In genomic region chrX:153921511-153922285, GRCh38 we compare ENCODE assay signal across 12 cellular contexts. TPM values are rescaled to one million over a fixed set of nuclear protein-coding genes. Genes with fewer than 3 reads are reported as not detected.
A peak's percentile ranks its signal among the peaks of the same experiment; 100 is the strongest.
DNase-seq lines count a peak whose midpoint lies in the region; ATAC-seq and TF ChIP-seq lines count a peak whose summit lies in the region.
"Had no signal": no experiment of that assay in that cellular context is flagged by ENCODE, and none has a peak within 500 bp of the region (broad histone marks: within the 10 kb centered on the region; RNA-seq: fewer than 3 reads in every experiment).

No MANE protein-coding gene starts in this region.

- CTCF ChIA-PET in IMR-90 (lab: Yijun Ruan, JAX): no interaction called here
- CTCF ChIA-PET in naive thymus-derived CD4-positive, alpha-beta T cell (lab: Charles Lee): interaction anchor here (0.9 to 13.2 kb wide), 2 partner anchors 27 to 45 kb away, joined by 3 to 168 read pairs; partner anchors contain the start of gene RENBP

- intact Hi-C loops in IMR-90 (cut with micrococcal nuclease): no loop called here
- intact Hi-C loops in naive thymus-derived CD4-positive, alpha-beta T cell (cut with micrococcal nuclease): loop anchor here in 1 of 2 donors (10.0 kb wide), 1 partner anchor 573 kb away; the partner anchor contains the start of gene SLC10A3

- no peak for ATAC-seq in CD4-positive, CD25-positive, alpha-beta regulatory T cell (ENCODE audit: low read depth in 2 of 2)
- ATAC-seq in IMR-90 (ENCODE audit: low read depth): no peak
- ATAC-seq in activated naive CD4-positive, alpha-beta T cell treated with anti-CD3 and anti-CD28 coated beads, Interleukin-2, amount 50 U/mL, for 72 hours: no peak
- ATAC-seq in naive thymus-derived CD4-positive, alpha-beta T cell: no peak
- ATAC-seq in HG03045 (IDR thresholded peaks at IDR 0.05; ENCODE audit: unreplicated experiment): no peak

- no peak for TF ChIP-seq RAD21 in IMR-90 (IDR thresholded peaks at IDR 0.05; ENCODE audit: low read length)

- H2BK120ac ChIP-seq in IMR-90 (ENCODE audit: low read depth, low read length): no peak overlapping the region

- no peak for TF ChIP-seq POLR2A in IMR-90 (IDR thresholded peaks at IDR 0.05; ENCODE audit: low read depth, low read length)

- H2BK15ac ChIP-seq in IMR-90 (ENCODE audit: low read depth, low read length): no peak overlapping the region

- no peak overlapping the region for H2AK5ac ChIP-seq in IMR-90 (ENCODE audit: low read depth, low read length)

- H3K27me3 Mint-ChIP-seq in CD4-positive, CD25-positive, alpha-beta regulatory T cell: peaks cover under 1% of the 10 kb centered on the region
- no peaks in the 10 kb centered on the region for H3K27me3 Mint-ChIP-seq in naive thymus-derived CD4-positive, alpha-beta T cell

- no peak overlapping the region for H3K56ac ChIP-seq in IMR-90 (ENCODE audit: extremely low read depth, insufficient read depth, low read length)

- POLR2A ChIA-PET in IMR-90 (lab: Charles Lee; ENCODE audit: unreplicated experiment): no interaction called here
- POLR2A ChIA-PET in naive thymus-derived CD4-positive, alpha-beta T cell (lab: Charles Lee): interaction anchor here (0.6 to 17.4 kb wide), 3 partner anchors 12 to 22 kb away, joined by 3 to 384 read pairs (median 111); partner anchors contain the start of genes NAA10 and RENBP

- peak overlapping the region; percentile 41 for H2AFZ ChIP-seq in IMR-90 (replicated peaks; ENCODE audit: low read length, poor library complexity)

- H3K36me3 Mint-ChIP-seq in CD4-positive, CD25-positive, alpha-beta regulatory T cell: peaks cover 4% of the 10 kb centered on the region
- peaks cover 15 to 17% of the 10 kb centered on the region in 2 donors for H3K36me3 Mint-ChIP-seq in activated naive CD4-positive, alpha-beta T cell treated with anti-CD3 and anti-CD28 coated beads, Interleukin-2, amount 50 U/mL, for 72 hours
- peaks cover 0 to 25% (median 0%) of the 10 kb centered on the region in 5 donors for H3K36me3 Mint-ChIP-seq in naive thymus-derived CD4-positive, alpha-beta T cell

- no peak overlapping the region for H3K4me3 ChIP-seq in CD4-positive, CD25-positive, alpha-beta regulatory T cell (ENCODE audit: low read depth, low read length)
- no peak overlapping the region for H3K4me3 ChIP-seq in IMR-90 (ENCODE audit: insufficient read depth, low read depth, low read length)
- H3K4me3 ChIP-seq in naive thymus-derived CD4-positive, alpha-beta T cell (ENCODE audit: low read length): peak overlapping the region; percentile 47
- H3K4me3 ChIP-seq: colonic mucosa, smooth muscle cell had no signal

- no peaks in the 10 kb centered on the region for H3K9me3 ChIP-seq in CD4-positive, CD25-positive, alpha-beta regulatory T cell (ENCODE audit: control insufficient read depth in 2 of 2, low read length in 2 of 2)
- no peaks in the 10 kb centered on the region for H3K9me3 ChIP-seq in IMR-90 (ENCODE audit: control insufficient read depth, insufficient read depth, low read length)
- no peaks in the 10 kb centered on the region for H3K9me3 ChIP-seq in naive thymus-derived CD4-positive, alpha-beta T cell (ENCODE audit: control insufficient read depth in 2 of 3, low read length in 3 of 3)
- H3K9me3 ChIP-seq: colonic mucosa had no signal

- no peak overlapping the region for H2AK9ac ChIP-seq in IMR-90 (replicated peaks; ENCODE audit: low read depth, low read length, poor library complexity)

- H3K27me3 ChIP-seq in CD4-positive, CD25-positive, alpha-beta regulatory T cell (ENCODE audit: control insufficient read depth, insufficient read depth, low read length): no peaks in the 10 kb centered on the region
- H3K27me3 ChIP-seq in IMR-90 (ENCODE audit: control insufficient read depth, insufficient read depth, low read length): peaks cover 8% of the 10 kb centered on the region; the same call in 1 of the 2 replicates
- H3K27me3 ChIP-seq in naive thymus-derived CD4-positive, alpha-beta T cell (ENCODE audit: control insufficient read depth in 2 of 2, insufficient read depth in 2 of 2, low read length in 2 of 2): no peaks in the 10 kb centered on the region

- H3K23ac ChIP-seq in IMR-90 (ENCODE audit: low read depth, low read length): no peak overlapping the region

- in situ Hi-C loops in IMR-90 (cut with MboI; ENCODE audit: low sequenced_read_pairs): loop anchor here (25.0 kb wide), 1 partner anchor 959 kb away; no protein-coding TSS in a partner anchor

- no peak overlapping the region for H2BK20ac ChIP-seq in IMR-90 (ENCODE audit: low read depth, low read length)

- H3K14ac ChIP-seq in IMR-90 (replicated peaks; ENCODE audit: low read depth, low read length): no peak overlapping the region

- peak overlapping the region; percentile 95 to 98 (median 97) for H3K4me3 Mint-ChIP-seq in CD4-positive, CD25-positive, alpha-beta regulatory T cell
- H3K4me3 Mint-ChIP-seq in naive thymus-derived CD4-positive, alpha-beta T cell: peak overlapping the region; percentile 60 to 98 (median 94)

- no peak overlapping the region for H4K5ac ChIP-seq in IMR-90 (ENCODE audit: low read depth, low read length)

- 60% methylated on average over 5 of the region's 36 CpGs; no CpG with 5 or more reads in 1 of the 2 experiments for WGBS in IMR-90 (ENCODE audit: extremely low coverage in 2 of 2, insufficient read length in 1 of 2), 2 experiments

- H3K4ac ChIP-seq in IMR-90 (ENCODE audit: low read depth, low read length): no peak overlapping the region

- H3K36me3 ChIP-seq in CD4-positive, CD25-positive, alpha-beta regulatory T cell (ENCODE audit: control insufficient read depth, insufficient read depth, low read length): peaks cover 25% of the 10 kb centered on the region
- no peaks in the 10 kb centered on the region for H3K36me3 ChIP-seq in IMR-90 (ENCODE audit: control insufficient read depth, insufficient read depth, low read length)
- peaks cover 0 to 40% (median 4%) of the 10 kb centered on the region in 3 experiments for H3K36me3 ChIP-seq in naive thymus-derived CD4-positive, alpha-beta T cell (ENCODE audit: control insufficient read depth in 2 of 3, insufficient read depth in 3 of 3, low read length in 3 of 3)
- H3K36me3 ChIP-seq: colonic mucosa had no signal

- H3K9ac ChIP-seq in IMR-90 (ENCODE audit: low read depth, low read length): no peak overlapping the region

- no peak for TF ChIP-seq CTCF in IMR-90 (conservative IDR thresholded peaks at IDR 0.05; ENCODE audit: low read depth, low read length)

- no peaks in the 10 kb centered on the region for H3K79me1 ChIP-seq in IMR-90 (ENCODE audit: low read depth in 1 of 2, low read length in 2 of 2)

- H3K4me2 ChIP-seq in IMR-90 (ENCODE audit: low read depth, low read length): no peak overlapping the region
- H3K4me2 ChIP-seq: smooth muscle cell had no signal

- H3K27ac ChIP-seq in CD4-positive, CD25-positive, alpha-beta regulatory T cell (ENCODE audit: insufficient read depth, low read length, poor library complexity, severe bottlenecking): peak overlapping the region; percentile 58
- no peak overlapping the region for H3K27ac ChIP-seq in IMR-90 (ENCODE audit: insufficient read depth, low read length)
- H3K27ac ChIP-seq in naive thymus-derived CD4-positive, alpha-beta T cell (ENCODE audit: low read depth, low read length): peak overlapping the region; percentile 98
- H3K27ac ChIP-seq: colonic mucosa had no signal

- dilution Hi-C loops in IMR-90 (cut with HindIII; ENCODE audit: low sequenced_read_pairs, unreplicated experiment): no loop called here

- no peak overlapping the region for H4K91ac ChIP-seq in IMR-90 (ENCODE audit: insufficient read depth, low read depth, low read length)

- H3K27ac Mint-ChIP-seq in CD4-positive, CD25-positive, alpha-beta regulatory T cell: peak overlapping the region; percentile 62 to 96 (median 87)
- peak overlapping the region; percentile 44 to 94 for H3K27ac Mint-ChIP-seq in activated naive CD4-positive, alpha-beta T cell treated with anti-CD3 and anti-CD28 coated beads, Interleukin-2, amount 50 U/mL, for 72 hours
- peak overlapping the region in 8 of 9 donors; percentile 10 to 96 (median 78) for H3K27ac Mint-ChIP-seq in naive thymus-derived CD4-positive, alpha-beta T cell

- H3K4me1 ChIP-seq in CD4-positive, CD25-positive, alpha-beta regulatory T cell (ENCODE audit: control insufficient read depth, insufficient read depth, low read length, poor library complexity, severe bottlenecking): peaks cover 55% of the 10 kb centered on the region
- no peaks in the 10 kb centered on the region; the same call in 1 of the 2 replicates for H3K4me1 ChIP-seq in IMR-90 (ENCODE audit: control insufficient read depth, insufficient read depth, low read length)
- peaks cover 13 to 19% of the 10 kb centered on the region in 2 donors for H3K4me1 ChIP-seq in naive thymus-derived CD4-positive, alpha-beta T cell (ENCODE audit: control insufficient read depth in 2 of 2, insufficient read depth in 2 of 2, low read length in 2 of 2)
- H3K4me1 ChIP-seq: colonic mucosa had no signal

- no peaks in the 10 kb centered on the region for H3K9me3 Mint-ChIP-seq in CD4-positive, CD25-positive, alpha-beta regulatory T cell
- no peaks in the 10 kb centered on the region for H3K9me3 Mint-ChIP-seq in activated naive CD4-positive, alpha-beta T cell treated with anti-CD3 and anti-CD28 coated beads, Interleukin-2, amount 50 U/mL, for 72 hours
- peaks cover 0 to 2% (median 0%) of the 10 kb centered on the region in 11 donors for H3K9me3 Mint-ChIP-seq in naive thymus-derived CD4-positive, alpha-beta T cell

- no peak overlapping the region for H3K18ac ChIP-seq in IMR-90 (ENCODE audit: low read depth, low read length)

- H4K20me1 ChIP-seq in IMR-90 (ENCODE audit: insufficient read depth, low read length): no peaks in the 10 kb centered on the region

- H3K9me1 ChIP-seq in IMR-90 (ENCODE audit: insufficient read depth, low read length): no peaks in the 10 kb centered on the region

- no TSS peak for BruUV-seq in IMR-90 (replicated peaks; lab: Mats Ljungman, UMichigan)

- peaks cover 0 to 52% (median 2%) of the 10 kb centered on the region in 4 donors for H3K4me1 Mint-ChIP-seq in CD4-positive, CD25-positive, alpha-beta regulatory T cell
- peaks cover 0 to 52% (median 23%) of the 10 kb centered on the region in 7 donors for H3K4me1 Mint-ChIP-seq in naive thymus-derived CD4-positive, alpha-beta T cell

- peak in 1 of 3 donors; percentile 50 for DNase-seq in CD4-positive, CD25-positive, alpha-beta regulatory T cell
- DNase-seq in IMR-90 (no peak), ecto neural progenitor cell (ENCODE audit: low spot score) (no peak), foreskin melanocyte (no peak), AG08396 (ENCODE audit: low spot score) (no peak)
- no peak for DNase-seq in activated naive CD4-positive, alpha-beta T cell treated with anti-CD3 and anti-CD28 coated beads, Interleukin-2, amount 50 U/mL, for 72 hours (ENCODE audit: low spot score in 2 of 2)
- no peak for DNase-seq in naive thymus-derived CD4-positive, alpha-beta T cell
- DNase-seq: colonic mucosa, DMS53, NCI-H524 had no signal

- no peak overlapping the region for H2BK5ac ChIP-seq in IMR-90 (ENCODE audit: low read depth, low read length, poor library complexity, severe bottlenecking)

- no peak overlapping the region for H4K8ac ChIP-seq in IMR-90 (ENCODE audit: low read depth in 2 of 2, low read length in 2 of 2)

RNA-seq across cellular contexts. Expression of gene ARHGAP4, which starts 4.4 kb away (rescaled TPM):
- 459 TPM for total RNA-seq in CD4-positive, CD25-positive, alpha-beta regulatory T cell
- 10 to 100 TPM; 73.5 to 89.9 (median 80.2) TPM for polyA plus RNA-seq in CD4-positive, CD25-positive, alpha-beta regulatory T cell
- total RNA-seq in IMR-90 (2012; rRNA removed): 0.18 and 0.28 TPM in 2 replicates
- 0.72 and 0.79 TPM in 2 replicates for polyA plus RNA-seq in IMR-90 (2012; rRNA removed)
- 0.11 and 0.22 TPM in 2 replicates for polyA plus RNA-seq in IMR-90 (2012; cell fraction: cytosol; rRNA removed)
- 3.0 and 7.9 TPM in 2 replicates for polyA plus RNA-seq in IMR-90 (2012; cell fraction: nucleus; rRNA removed; ENCODE audit: low replicate concordance)
- total RNA-seq in activated naive CD4-positive, alpha-beta T cell treated with anti-CD3 and anti-CD28 coated beads, Interleukin-2, amount 50 U/mL, for 72 hours: 100 to 1,000 TPM in 1 of 2 donors, 10 to 100 TPM in 1; 90.0 to 138 TPM
- 100 to 1,000 TPM; 310 to 439 (median 377) TPM for total RNA-seq in naive thymus-derived CD4-positive, alpha-beta T cell
- polyA plus RNA-seq in naive thymus-derived CD4-positive, alpha-beta T cell: 100 to 1,000 TPM in 1 of 2 donors, 10 to 100 TPM in 1; 82.5 to 147 TPM

RNA-seq across cellular contexts. Expression of gene NAA10, which starts 13.1 kb away (rescaled TPM):
- 70.0 TPM for total RNA-seq in CD4-positive, CD25-positive, alpha-beta regulatory T cell
- 10 to 100 TPM; 72.4 to 99.8 (median 82.3) TPM for polyA plus RNA-seq in CD4-positive, CD25-positive, alpha-beta regulatory T cell
- 98.6 and 118 TPM in 2 replicates for total RNA-seq in IMR-90 (2012; rRNA removed)
- 150 and 172 TPM in 2 replicates for polyA plus RNA-seq in IMR-90 (2012; rRNA removed)
- 86.7 and 192 TPM in 2 replicates for polyA plus RNA-seq in IMR-90 (2012; cell fraction: cytosol; rRNA removed)
- polyA plus RNA-seq in IMR-90 (2012; cell fraction: nucleus; rRNA removed; ENCODE audit: low replicate concordance): 176 and 320 TPM in 2 replicates
- 100 to 1,000 TPM in 1 of 2 donors, 10 to 100 TPM in 1; 97.9 to 129 TPM for total RNA-seq in activated naive CD4-positive, alpha-beta T cell treated with anti-CD3 and anti-CD28 coated beads, Interleukin-2, amount 50 U/mL, for 72 hours
- total RNA-seq in naive thymus-derived CD4-positive, alpha-beta T cell: 10 to 100 TPM; 45.2 to 79.7 (median 75.6) TPM
- 10 to 100 TPM; 37.6 to 47.2 TPM for polyA plus RNA-seq in naive thymus-derived CD4-positive, alpha-beta T cell

RNA-seq across cellular contexts. Expression of gene AVPR2, which starts 17.2 kb away (rescaled TPM):
- not detected for total RNA-seq in CD4-positive, CD25-positive, alpha-beta regulatory T cell
- not detected for polyA plus RNA-seq in CD4-positive, CD25-positive, alpha-beta regulatory T cell
- total RNA-seq in IMR-90 (2012; rRNA removed): not detected in 2 replicates
- not detected in 2 replicates for polyA plus RNA-seq in IMR-90 (2012; rRNA removed)
- polyA plus RNA-seq in IMR-90 (2012; cell fraction: cytosol; rRNA removed): not detected in 2 replicates
- not detected in 2 replicates for polyA plus RNA-seq in IMR-90 (2012; cell fraction: nucleus; rRNA removed; ENCODE audit: low replicate concordance)
- not detected for total RNA-seq in activated naive CD4-positive, alpha-beta T cell treated with anti-CD3 and anti-CD28 coated beads, Interleukin-2, amount 50 U/mL, for 72 hours
- under 1 TPM in 1 of 5 experiments, not detected in 4; 0.29 TPM for total RNA-seq in naive thymus-derived CD4-positive, alpha-beta T cell
- not detected for polyA plus RNA-seq in naive thymus-derived CD4-positive, alpha-beta T cell
- total RNA-seq: smooth muscle cell had no signal
- polyA plus RNA-seq: smooth muscle cell had no signal

RNA-seq across cellular contexts. Expression of gene RENBP, which starts 22.7 kb away (rescaled TPM):
- 15.3 TPM for total RNA-seq in CD4-positive, CD25-positive, alpha-beta regulatory T cell
- polyA plus RNA-seq in CD4-positive, CD25-positive, alpha-beta regulatory T cell: 1 to 10 TPM in 2 of 4 donors, under 1 TPM in 2; 0.62 to 1.9 (median 1.1) TPM
- total RNA-seq in IMR-90 (2012; rRNA removed): 0.18 TPM in 1 of 2 replicates, not detected in the other
- 0.10 and 0.15 TPM in 2 replicates for polyA plus RNA-seq in IMR-90 (2012; rRNA removed)
- polyA plus RNA-seq in IMR-90 (2012; cell fraction: cytosol; rRNA removed): 0.13 TPM in 1 of 2 replicates, not detected in the other
- polyA plus RNA-seq in IMR-90 (2012; cell fraction: nucleus; rRNA removed; ENCODE audit: low replicate concordance): 0.35 and 0.52 TPM in 2 replicates
- 10 to 100 TPM; 14.8 to 16.1 TPM for total RNA-seq in activated naive CD4-positive, alpha-beta T cell treated with anti-CD3 and anti-CD28 coated beads, Interleukin-2, amount 50 U/mL, for 72 hours
- total RNA-seq in naive thymus-derived CD4-positive, alpha-beta T cell: 10 to 100 TPM; 14.8 to 32.7 (median 27.7) TPM
- 1 to 10 TPM in 1 of 2 donors, under 1 TPM in 1; 0.47 to 1.3 TPM for polyA plus RNA-seq in naive thymus-derived CD4-positive, alpha-beta T cell
- total RNA-seq: smooth muscle cell had no signal

RNA-seq across cellular contexts. Expression of gene L1CAM, which starts 35.7 kb away (rescaled TPM):
- total RNA-seq in CD4-positive, CD25-positive, alpha-beta regulatory T cell: 2.1 TPM
- under 1 TPM in 1 of 4 donors, not detected in 3; 0.67 TPM for polyA plus RNA-seq in CD4-positive, CD25-positive, alpha-beta regulatory T cell
- 0.36 and 0.56 TPM in 2 replicates for total RNA-seq in IMR-90 (2012; rRNA removed)
- 1.9 and 2.2 TPM in 2 replicates for polyA plus RNA-seq in IMR-90 (2012; rRNA removed)
- polyA plus RNA-seq in IMR-90 (2012; cell fraction: cytosol; rRNA removed): 0.80 and 1.8 TPM in 2 replicates
- 1.3 and 2.2 TPM in 2 replicates for polyA plus RNA-seq in IMR-90 (2012; cell fraction: nucleus; rRNA removed; ENCODE audit: low replicate concordance)
- total RNA-seq in activated naive CD4-positive, alpha-beta T cell treated with anti-CD3 and anti-CD28 coated beads, Interleukin-2, amount 50 U/mL, for 72 hours: 1 to 10 TPM; 1.1 to 1.8 TPM
- total RNA-seq in naive thymus-derived CD4-positive, alpha-beta T cell: 1 to 10 TPM in 3 of 5 experiments, under 1 TPM in 1, not detected in 1; 0.81 to 9.2 (median 1.3) TPM
- under 1 TPM in 1 of 2 donors, not detected in 1; 0.16 TPM for polyA plus RNA-seq in naive thymus-derived CD4-positive, alpha-beta T cell

Comparison
In these comparisons a context has a peak if more than half of its experiments do, and no peak if none do; other contexts are left out.
1. RNA of gene ARHGAP4, which starts 4.4 kb away (total RNA-seq): 459 TPM in CD4-positive, CD25-positive, alpha-beta regulatory T cell (single experiment), 310 to 439 TPM in naive thymus-derived CD4-positive, alpha-beta T cell and 90.0 to 138 TPM in activated naive CD4-positive, alpha-beta T cell treated with anti-CD3 and anti-CD28 coated beads, Interleukin-2, amount 50 U/mL, for 72 hours; 0.18 to 0.28 TPM in IMR-90; every median in the first group is over 10 times any median in the second.
2. Peak in every context shown above with its lines, with median percentiles within 50 percentile points of each other: H3K27ac Mint-ChIP-seq.